In genomic region chr2:138779451-138780440, GRCh38 we compare ENCODE assay signal across 9 cellular contexts. TPM values are rescaled to one million over a fixed set of nuclear protein-coding genes. Genes with fewer than 3 reads are reported as not detected.
DNase-seq lines count a peak whose midpoint lies in the region; ATAC-seq and TF ChIP-seq lines count a peak whose summit lies in the region.
"Had no signal": no experiment of that assay in that cellular context is flagged by ENCODE, and none has a peak within 500 bp of the region (broad histone marks: within the 10 kb centered on the region; RNA-seq: fewer than 3 reads in every experiment).

Gene NXPH2 (minus strand): TSS chr2:138780390. CDS start chr2:138780241, 149 bp downstream.

- peaks cover 19% of the 10 kb centered on the region for H3K27me3 Mint-ChIP-seq in HFFc6 (ENCODE audit: insufficient read depth)

- H3K4me1 ChIP-seq in heart left ventricle (peaks cover 0 to 19% (median 8%) of the 10 kb centered on the region in 12 donors), parathyroid adenoma (no peaks in the 10 kb centered on the region)

- H3K27ac ChIP-seq in heart left ventricle (no peak within 1 kb of the TSS), parathyroid adenoma (no peak within 1 kb of the TSS)

- H3K36me3 ChIP-seq in heart left ventricle (no peaks in the 10 kb centered on the region), parathyroid adenoma (ENCODE audit: control insufficient read depth, insufficient read depth, low read length) (no peaks in the 10 kb centered on the region)

- no peak for TF ChIP-seq POLR2A in heart left ventricle (IDR thresholded peaks at IDR 0.05)

- H3K9ac ChIP-seq in parathyroid adenoma: no peak within 1 kb of the TSS

- TF ChIP-seq CTCF in heart left ventricle (IDR thresholded peaks at IDR 0.05) (no peak), parathyroid adenoma (IDR thresholded peaks at IDR 0.05) (no peak), HFFc6 (IDR thresholded peaks at IDR 0.05) (no peak)

- H3K27me3 ChIP-seq in heart left ventricle (peaks cover 10 to 64% (median 43%) of the 10 kb centered on the region in 9 donors), parathyroid adenoma (ENCODE audit: control insufficient read depth, insufficient read depth, low read length) (peaks cover 8% of the 10 kb centered on the region)

- 0 to 1% (median 1%) methylated on average over 29 to 73 of the region's 73 CpGs for WGBS in heart left ventricle, 4 donors

- H3K79me2 ChIP-seq in parathyroid adenoma: no peaks in the 10 kb centered on the region

- peak within 1 kb of the TSS; percentile 38 for H3K4me2 ChIP-seq in parathyroid adenoma (ENCODE audit: low read length)

- ATAC-seq in heart left ventricle (peak in 2 of 4 donors; percentile 28 to 49), HG02571 (IDR thresholded peaks at IDR 0.05; ENCODE audit: unreplicated experiment) (no peak)

- H3K36me3 Mint-ChIP-seq in HFFc6 (ENCODE audit: low read depth): no peaks in the 10 kb centered on the region

- no peaks in the 10 kb centered on the region for H3K9me3 ChIP-seq in heart left ventricle
- H3K9me3 ChIP-seq in parathyroid adenoma (ENCODE audit: control insufficient read depth, low read length): no peaks in the 10 kb centered on the region

- H3K4me3 ChIP-seq in heart left ventricle (peak within 1 kb of the TSS in 11 of 12 donors; percentile 21 to 48 (median 37)), parathyroid adenoma (ENCODE audit: low read depth, low read length) (no peak within 1 kb of the TSS)

- peaks cover 6% of the 10 kb centered on the region; the same call in 1 of the 2 replicates for H3K4me1 Mint-ChIP-seq in HFFc6 (ENCODE audit: low read depth)

- no peak within 1 kb of the TSS for H2AFZ ChIP-seq in parathyroid adenoma

- no peak within 1 kb of the TSS for H3K27ac Mint-ChIP-seq in HFFc6

- DNase-seq in D341Med (ENCODE audit: low spot score) (peak; percentile 67), NCI-H82 treated with DMSO at 0.1 percent for 48 hours (lab: John Stamatoyannopoulos, UW; ENCODE audit: unreplicated experiment) (peak; percentile 10), heart left ventricle (peak in 1 of 5 donors; percentile 58), T-helper 2 cell (no peak), HFFc6 (no peak)
- DNase-seq in activated CD8-positive, alpha-beta memory T cell treated with anti-CD3 and anti-CD28 coated beads, Interleukin-2, amount 50 U/mL, for 4 hours: no peak
- DNase-seq: NCI-H1436 treated with DMSO at 0.1 percent for 48 hours had no signal

- intact Hi-C loops in heart left ventricle (cut with DNase I): loop anchor here in 7 of 10 donors (10.0 kb wide), 4 partner anchors 305 to 865 kb away; no protein-coding TSS in a partner anchor

- no peak within 1 kb of the TSS for H3K4me3 Mint-ChIP-seq in HFFc6

- no peaks in the 10 kb centered on the region for H3K9me3 Mint-ChIP-seq in HFFc6

RNA-seq across cellular contexts. Expression of gene NXPH2, which starts in this region (rescaled TPM):
- total RNA-seq in heart left ventricle: under 1 TPM in 1 of 9 donors, not detected in 8; 0.91 TPM
- polyA plus RNA-seq in heart left ventricle: not detected
- not detected for total RNA-seq in HFFc6 (2021; fragmentation: NEBNext Ultra II Directional; extraction: Animal tissue kit (Norgen Biotek cat#: 25700))

Comparison
In these comparisons a context has a peak if more than half of its experiments do, and no peak if none do; other contexts are left out.
1. DNase-seq: peak in D341Med (single experiment) and NCI-H82 treated with DMSO at 0.1 percent for 48 hours (single experiment); none in T-helper 2 cell (0 of 5), HFFc6 (single experiment) and activated CD8-positive, alpha-beta memory T cell treated with anti-CD3 and anti-CD28 coated beads, Interleukin-2, amount 50 U/mL, for 4 hours (single experiment).